ENCODE assay signal across 8 cellular contexts in genomic region chr2:224038830-224039079, GRCh38. TPM values are rescaled to one million over a fixed set of nuclear protein-coding genes. Genes with fewer than 3 reads are reported as not detected.
A peak's percentile ranks its signal among the peaks of the same experiment; 100 is the strongest.
DNase-seq lines count a peak whose midpoint lies in the region; ATAC-seq and TF ChIP-seq lines count a peak whose summit lies in the region.

No MANE protein-coding gene starts in this region.

- POLR2A ChIA-PET in MCF 10A (lab: Yijun Ruan, JAX), result interaction anchor here (1.2 kb wide), 1 partner anchor 246 kb away, joined by 3 read pairs; no protein-coding TSS in a partner anchor

- H3K4me1 Mint-ChIP-seq in MCF 10A (ENCODE audit: insufficient read depth, unreplicated experiment), result peaks cover 34% of the 10 kb centered on the region

- H3K9me3 Mint-ChIP-seq in MCF 10A (ENCODE audit: unreplicated experiment), result no peaks in the 10 kb centered on the region

- H3K4me3 Mint-ChIP-seq in MCF 10A (ENCODE audit: unreplicated experiment), result peak overlapping the region; percentile 84

- H3K27ac ChIP-seq in muscle layer of duodenum (ENCODE audit: low read length) (no peak overlapping the region), caudate nucleus (ENCODE audit: low read depth, low read length) (no peak overlapping the region)

- peak; percentile 33 for ATAC-seq in GM18867 (IDR thresholded peaks at IDR 0.05; ENCODE audit: unreplicated experiment)
- peak; percentile 38 for ATAC-seq in HG03045 (IDR thresholded peaks at IDR 0.05; ENCODE audit: unreplicated experiment)

- intact Hi-C loops in MCF 10A (cut with micrococcal nuclease), result loop anchor here (1.0 to 2.0 kb wide), 8 partner anchors 45 to 246 kb away; no protein-coding TSS in a partner anchor

- no peaks in the 10 kb centered on the region for H3K9me3 ChIP-seq in muscle layer of duodenum (ENCODE audit: control insufficient read depth in 1 of 2, low read length in 2 of 2)

- H3K36me3 Mint-ChIP-seq in MCF 10A (ENCODE audit: insufficient read depth, unreplicated experiment), result no peaks in the 10 kb centered on the region

- H3K27me3 Mint-ChIP-seq in MCF 10A (ENCODE audit: insufficient read depth, unreplicated experiment), result no peaks in the 10 kb centered on the region

- peaks cover 0 to 19% of the 10 kb centered on the region in 2 donors for H3K4me1 ChIP-seq in muscle layer of duodenum (ENCODE audit: control insufficient read depth in 1 of 2, insufficient read depth in 2 of 2, low read length in 2 of 2)

- CTCF ChIA-PET in MCF 10A (lab: Yijun Ruan, JAX), result interaction anchor here (0.6 to 4.4 kb wide), 6 partner anchors 25 to 244 kb away, joined by 3 to 34 read pairs (median 3); no protein-coding TSS in a partner anchor

- H3K4me3 ChIP-seq in muscle layer of duodenum (ENCODE audit: low read depth in 1 of 2, low read length in 2 of 2), result peak overlapping the region; percentile 74 to 80

- no peak overlapping the region for H3K27ac Mint-ChIP-seq in MCF 10A (ENCODE audit: low read depth, unreplicated experiment)

- H3K36me3 ChIP-seq in muscle layer of duodenum (ENCODE audit: control insufficient read depth in 1 of 2, insufficient read depth in 2 of 2, low read length in 2 of 2), result no peaks in the 10 kb centered on the region

- DNase-seq in MCF 10A (ENCODE audit: unreplicated experiment) (no peak), AG08396 (ENCODE audit: low spot score) (no peak), caudate nucleus (lab: John Stamatoyannopoulos, UW) (no peak), cortex of kidney (lab: John Stamatoyannopoulos, UW) (no peak), NCI-H187 (lab: John Stamatoyannopoulos, UW) (no peak)

- no peak for TF ChIP-seq CTCF in MCF 10A (IDR thresholded peaks at IDR 0.05; ENCODE audit: unreplicated experiment)

- peaks cover 15% of the 10 kb centered on the region for H3K27me3 ChIP-seq in muscle layer of duodenum (ENCODE audit: low read depth, low read length)

- no TSS peak for BruUV-seq in MCF 10A (replicated peaks; lab: Mats Ljungman, UMichigan)

RNA-seq across cellular contexts. Expression of gene SERPINE2, which starts 0.3 kb away (rescaled TPM):
- total RNA-seq in MCF 10A (2022), result 176 and 231 TPM in 2 replicates
